10 cellular contexts compared by ENCODE assay signal in the genomic region with DNA sequence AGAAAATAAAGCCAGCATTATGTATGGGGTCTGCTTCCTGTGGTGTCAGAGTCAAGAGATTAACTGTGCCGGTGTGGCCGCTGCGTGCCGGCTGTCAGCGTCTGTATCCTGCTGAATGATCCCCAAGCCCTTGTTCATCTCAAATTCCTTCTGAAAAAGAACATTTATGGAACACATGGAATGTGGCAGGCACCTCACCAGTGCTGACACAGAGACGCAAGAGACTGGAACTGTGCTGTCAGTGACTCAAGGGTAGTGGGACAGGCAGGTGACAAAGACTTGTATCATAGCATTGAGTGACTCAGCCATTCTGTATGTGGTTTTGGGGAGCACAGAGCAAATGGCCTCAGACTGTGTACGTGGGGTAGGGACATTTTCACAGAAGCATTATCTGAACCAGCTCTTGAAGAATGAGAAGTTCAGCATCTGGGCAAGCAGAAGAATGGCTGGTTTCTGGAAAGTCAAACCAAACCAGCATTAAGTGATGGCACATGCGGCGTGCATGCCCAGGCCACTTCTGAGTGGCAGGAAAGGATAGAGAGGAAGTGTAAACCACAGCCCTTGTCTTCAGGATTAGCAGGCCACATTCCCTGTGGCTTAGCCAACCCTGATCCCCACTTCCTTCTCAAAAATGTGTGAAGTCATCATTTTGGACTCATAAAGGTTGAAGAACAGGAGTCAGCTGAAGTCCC. TPM values are rescaled to one million over a fixed set of nuclear protein-coding genes. Genes with fewer than 3 reads are reported as not detected.
A peak's percentile ranks its signal among the peaks of the same experiment; 100 is the strongest.
DNase-seq lines count a peak whose midpoint lies in the region; ATAC-seq, FAIRE-seq and TF ChIP-seq lines count a peak whose summit lies in the region.
"Had no signal": no experiment of that assay in that cellular context is flagged by ENCODE, and none has a peak within 500 bp of the region (broad histone marks: within the 10 kb centered on the region; RNA-seq: fewer than 3 reads in every experiment).

No MANE protein-coding gene starts in this region.

- H3K9ac ChIP-seq in Karpas-422 (ENCODE audit: low read length) (no peak overlapping the region), colonic mucosa (ENCODE audit: low read depth in 2 of 2, low read length in 2 of 2) (no peak overlapping the region)
- H3K9ac ChIP-seq: KMS-11 had no signal

- no peaks in the 10 kb centered on the region for H4K20me1 ChIP-seq in Karpas-422 (ENCODE audit: insufficient read depth, low read depth, low read length)

- H3K4me1 ChIP-seq in right atrium auricular region (peaks cover 0 to 5% of the 10 kb centered on the region in 2 donors), upper lobe of right lung (no peaks in the 10 kb centered on the region), Karpas-422 (ENCODE audit: low read length) (no peaks in the 10 kb centered on the region), colonic mucosa (peaks cover 4% of the 10 kb centered on the region)

- TF ChIP-seq CTCF in right atrium auricular region (IDR thresholded peaks at IDR 0.05) (no peak), fibroblast of the aortic adventitia (IDR thresholded peaks at IDR 0.05; ENCODE audit: insufficient read depth, low read length) (no peak), upper lobe of right lung (IDR thresholded peaks at IDR 0.05) (no peak), colonic mucosa (IDR thresholded peaks at IDR 0.05) (no peak)

- ATAC-seq in Right ventricle myocardium inferior (peak; percentile 37), upper lobe of right lung (peak; percentile 50), GM19023 (IDR thresholded peaks at IDR 0.05; ENCODE audit: unreplicated experiment) (no peak)

- no peak overlapping the region for H3K4me2 ChIP-seq in Karpas-422 (ENCODE audit: low read depth, low read length, poor library complexity, severe bottlenecking)
- H3K4me2 ChIP-seq: KMS-11 had no signal

- H3K36me3 ChIP-seq in right atrium auricular region (no peaks in the 10 kb centered on the region), upper lobe of right lung (no peaks in the 10 kb centered on the region), Karpas-422 (ENCODE audit: insufficient read depth, low read length) (no peaks in the 10 kb centered on the region), colonic mucosa (no peaks in the 10 kb centered on the region)

- no peak for DNase-seq in Right ventricle myocardium inferior (ENCODE audit: missing footprints)
- DNase-seq in right atrium auricular region (ENCODE audit: low spot score): no peak
- DNase-seq in RCC 7860 (ENCODE audit: low spot score): peak; percentile 98
- peak; percentile 22 for DNase-seq in fibroblast of the aortic adventitia (ENCODE audit: low read depth)
- DNase-seq in upper lobe of right lung: no peak
- no peak for DNase-seq in Karpas-422
- DNase-seq in colonic mucosa: no peak
- DNase-seq: GF-D8 had no signal

- H3K27ac ChIP-seq in right atrium auricular region (no peak overlapping the region), upper lobe of right lung (no peak overlapping the region), Karpas-422 (ENCODE audit: low read length) (no peak overlapping the region), colonic mucosa (no peak overlapping the region)
- H3K27ac ChIP-seq: KMS-11 had no signal

- no peaks in the 10 kb centered on the region for H3K9me2 ChIP-seq in Karpas-422 (replicated peaks; ENCODE audit: insufficient read depth, low read length)

- intact Hi-C loops in Right ventricle myocardium inferior (cut with DNase I) (no loop called here), upper lobe of right lung (cut with DNase I) (no loop called here), colonic mucosa (cut with DNase I) (no loop called here)

- H3K27me3 ChIP-seq in right atrium auricular region (no peaks in the 10 kb centered on the region), upper lobe of right lung (no peaks in the 10 kb centered on the region), Karpas-422 (ENCODE audit: low read length) (no peaks in the 10 kb centered on the region), colonic mucosa (no peaks in the 10 kb centered on the region)

- H3K4me3 ChIP-seq in right atrium auricular region (no peak overlapping the region), fibroblast of the aortic adventitia (ENCODE audit: low read depth, low read length) (no peak overlapping the region), upper lobe of right lung (no peak overlapping the region), Karpas-422 (ENCODE audit: low read length) (no peak overlapping the region), colonic mucosa (no peak overlapping the region)

- H3K79me2 ChIP-seq in Karpas-422 (ENCODE audit: low read length): no peaks in the 10 kb centered on the region

- H3K9me3 ChIP-seq in right atrium auricular region: no peaks in the 10 kb centered on the region
- no peaks in the 10 kb centered on the region for H3K9me3 ChIP-seq in upper lobe of right lung
- H3K9me3 ChIP-seq in Karpas-422 (ENCODE audit: low read length): no peaks in the 10 kb centered on the region
- no peaks in the 10 kb centered on the region for H3K9me3 ChIP-seq in colonic mucosa

- FAIRE-seq in RCC 7860 (lab: Jason Lieb, UNC): peak; percentile 93

- no peak overlapping the region for H2AFZ ChIP-seq in Karpas-422 (ENCODE audit: low read length)

RNA-seq across cellular contexts. Expression of gene IRS2, which starts 54.0 kb away (rescaled TPM):
- total RNA-seq in Right ventricle myocardium inferior (9.7 TPM), right atrium auricular region (10 to 100 TPM; 21.2 to 57.6 TPM), fibroblast of the aortic adventitia (ENCODE audit: low replicate concordance) (4.3 and 15.2 TPM in 2 replicates), upper lobe of right lung (43.8 TPM), colonic mucosa (10 to 100 TPM in 1 of 2 donors, 1 to 10 TPM in 1; 6.7 to 23.0 TPM)
- not detected in 2 replicates for total RNA-seq in Karpas-422 (2014; rRNA removed; shearing (Covaris generic); ENCODE audit: low replicate concordance)

Comparison
In these comparisons a context has a peak if more than half of its experiments do, and no peak if none do; other contexts are left out.
1. DNase-seq: peak in RCC 7860 (single experiment) and fibroblast of the aortic adventitia (single experiment); none in Right ventricle myocardium inferior (single experiment), right atrium auricular region (single experiment), upper lobe of right lung (single experiment), Karpas-422 (single experiment) and colonic mucosa (single experiment).